ENCODE assay signal across 8 cellular contexts in the genomic region with DNA sequence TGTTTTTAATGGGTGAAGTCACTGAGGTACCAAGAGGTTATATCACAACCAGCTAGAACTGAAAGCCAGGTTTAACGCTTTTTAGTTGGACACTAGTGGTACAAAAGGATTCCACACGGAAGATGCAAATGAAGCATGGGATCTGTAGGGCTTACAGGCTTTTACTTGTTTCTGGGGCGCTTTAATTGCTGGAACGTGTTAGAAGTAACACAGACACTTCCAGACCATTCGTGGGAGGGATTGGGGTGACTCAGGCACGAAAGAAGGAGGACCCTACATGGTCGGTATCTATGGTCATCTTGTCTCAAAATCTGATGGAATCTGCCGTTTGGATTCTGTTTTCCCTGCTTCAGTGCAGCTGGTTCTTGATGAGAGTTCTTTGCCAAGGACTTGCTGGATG. TPM values are rescaled to one million over a fixed set of nuclear protein-coding genes. Genes with fewer than 3 reads are reported as not detected.
A peak's percentile ranks its signal among the peaks of the same experiment; 100 is the strongest.
DNase-seq lines count a peak whose midpoint lies in the region; ATAC-seq, FAIRE-seq and TF ChIP-seq lines count a peak whose summit lies in the region.

No MANE protein-coding gene starts in this region.

- H3K9me3 Mint-ChIP-seq in endothelial cell (ENCODE audit: unreplicated experiment): no peaks in the 10 kb centered on the region

- ATAC-seq in DND-41 (ENCODE audit: insufficient read depth, low read depth) (no peak), HG03432 (IDR thresholded peaks at IDR 0.05; ENCODE audit: unreplicated experiment) (no peak)

- POLR2A ChIA-PET in OCI-LY7 (lab: Charles Lee): interaction anchor here (0.6 to 1.9 kb wide), 6 partner anchors 11 to 126 kb away, joined by 4 to 9 read pairs (median 6); no protein-coding TSS in a partner anchor

- no peak for TF ChIP-seq POLR2A in thyroid gland (IDR thresholded peaks at IDR 0.05)

- CTCF ChIA-PET in OCI-LY7 (lab: Charles Lee; ENCODE audit: unreplicated experiment): no interaction called here

- peak overlapping the region; percentile 50; the same call in 1 of the 2 replicates for H3K27ac ChIP-seq in DND-41 (ENCODE audit: low read length)
- H3K27ac ChIP-seq in OCI-LY7 (ENCODE audit: low read depth, low read length, poor library complexity, severe bottlenecking): no peak overlapping the region
- peak overlapping the region; percentile 57 for H3K27ac ChIP-seq in osteoblast (ENCODE audit: low read depth, low read length)
- no peak overlapping the region for H3K27ac ChIP-seq in thyroid gland

- peaks cover 19% of the 10 kb centered on the region for H3K4me1 ChIP-seq in DND-41 (ENCODE audit: insufficient read depth, low read length)
- H3K4me1 ChIP-seq in OCI-LY7 (ENCODE audit: insufficient read depth, low read length, poor library complexity, severe bottlenecking): peaks cover 18% of the 10 kb centered on the region
- H3K4me1 ChIP-seq in osteoblast (ENCODE audit: insufficient read depth, low read length): peaks cover 9% of the 10 kb centered on the region
- H3K4me1 ChIP-seq in thyroid gland: peaks cover 13 to 15% of the 10 kb centered on the region in 2 donors

- BruUV-seq in OCI-LY7 (replicated peaks; lab: Mats Ljungman, UMichigan): no TSS peak

- peak overlapping the region; percentile 96 for H3K4me3 Mint-ChIP-seq in endothelial cell (ENCODE audit: unreplicated experiment)

- no peaks in the 10 kb centered on the region for H3K27me3 ChIP-seq in DND-41 (ENCODE audit: insufficient read depth, low read length, poor library complexity)
- peaks cover 6% of the 10 kb centered on the region for H3K27me3 ChIP-seq in osteoblast (ENCODE audit: insufficient read depth, low read length)
- H3K27me3 ChIP-seq in thyroid gland: no peaks in the 10 kb centered on the region

- H3K4me3 ChIP-seq in DND-41 (ENCODE audit: low read depth in 1 of 2, low read length in 2 of 2) (peak overlapping the region; percentile 98 to 99), OCI-LY7 (ENCODE audit: low read depth, low read length, poor library complexity, severe bottlenecking) (peak overlapping the region; percentile 92), osteoblast (ENCODE audit: insufficient read depth, low read length) (peak overlapping the region; percentile 99), thyroid gland (replicated peaks in 1 of 3) (peak overlapping the region in 1 of 3 donors; percentile 77)

- H3K4me1 Mint-ChIP-seq in endothelial cell (ENCODE audit: unreplicated experiment): peaks cover 10% of the 10 kb centered on the region

- H3K79me2 ChIP-seq in DND-41 (ENCODE audit: insufficient read depth, low read length): peaks cover 43% of the 10 kb centered on the region
- peaks cover 29% of the 10 kb centered on the region for H3K79me2 ChIP-seq in OCI-LY7 (ENCODE audit: insufficient read depth, low read depth, low read length)
- peaks cover 61% of the 10 kb centered on the region for H3K79me2 ChIP-seq in osteoblast (ENCODE audit: insufficient read depth, low read length)

- H3K9me3 ChIP-seq in DND-41 (ENCODE audit: insufficient read depth, low read length, severe bottlenecking): no peaks in the 10 kb centered on the region
- no peaks in the 10 kb centered on the region for H3K9me3 ChIP-seq in OCI-LY7 (ENCODE audit: low read length)
- no peaks in the 10 kb centered on the region for H3K9me3 ChIP-seq in osteoblast (ENCODE audit: low read depth, low read length)
- no peaks in the 10 kb centered on the region for H3K9me3 ChIP-seq in thyroid gland

- H4K20me1 ChIP-seq in DND-41 (ENCODE audit: insufficient read depth, low read length) (peaks cover 18% of the 10 kb centered on the region; the same call in 1 of the 2 replicates), OCI-LY7 (ENCODE audit: insufficient read depth, low read length) (0 out of 2 replicates have a peak, but pooled peaks cover 5% of the 10 kb centered on the region), osteoblast (ENCODE audit: insufficient read depth, low read length) (peaks cover 47% of the 10 kb centered on the region)

- H3K9ac ChIP-seq in DND-41 (ENCODE audit: low read depth, low read length): peak overlapping the region; percentile 80

- DNase-seq in DND-41 (no peak), OCI-LY7 (ENCODE audit: low spot score) (no peak), endothelial cell (ENCODE audit: low spot score) (no peak), osteoblast (ENCODE audit: insufficient read length, low spot score, missing footprints) (no peak), HT-29 (ENCODE audit: low spot score) (no peak), thyroid gland (no peak), D721Med (ENCODE audit: insufficient read length, low spot score) (no peak)

- intact Hi-C loops in OCI-LY7 (cut with micrococcal nuclease; ENCODE audit: unreplicated experiment): loop anchor here (2.0 kb wide), 1 partner anchor 79 kb away; the partner anchor contains the start of gene POLD2
- intact Hi-C loops in thyroid gland (cut with DNase I): loop anchor here (10.0 kb wide), 1 partner anchor 77 kb away; the partner anchor contains the start of gene POLD2

- H3K4me2 ChIP-seq in DND-41 (ENCODE audit: insufficient read depth, low read length) (peak overlapping the region; percentile 98), OCI-LY7 (ENCODE audit: low read length) (peak overlapping the region; percentile 96), osteoblast (ENCODE audit: insufficient read depth, low read length) (peak overlapping the region; percentile 99)

- no peak for FAIRE-seq in D721Med (lab: Jason Lieb, UNC)

- H3K36me3 Mint-ChIP-seq in endothelial cell (ENCODE audit: low read depth, unreplicated experiment): peaks cover 16% of the 10 kb centered on the region

- 28 to 32% methylated on average over 8 of the region's 8 CpGs for WGBS in thyroid gland, 2 donors

- no peaks in the 10 kb centered on the region for H3K9me2 ChIP-seq in OCI-LY7 (ENCODE audit: insufficient read depth, low read length)

- H3K27me3 Mint-ChIP-seq in endothelial cell (ENCODE audit: unreplicated experiment): peaks cover 1% of the 10 kb centered on the region

- H2AFZ ChIP-seq in DND-41 (ENCODE audit: low read depth, low read length) (no peak overlapping the region), OCI-LY7 (ENCODE audit: low read length) (no peak overlapping the region), osteoblast (ENCODE audit: low read length) (no peak overlapping the region)

- peak overlapping the region; percentile 38 for H3K27ac Mint-ChIP-seq in endothelial cell (ENCODE audit: unreplicated experiment)

- no peak for TF ChIP-seq CTCF in DND-41 (IDR thresholded peaks at IDR 0.05; ENCODE audit: borderline replicate concordance, extremely low read depth, low read length, poor library complexity, severe bottlenecking)
- TF ChIP-seq CTCF in OCI-LY7 (conservative IDR thresholded peaks at IDR 0.05; ENCODE audit: low read length): no peak
- no peak for TF ChIP-seq CTCF in endothelial cell (IDR thresholded peaks at IDR 0.05; ENCODE audit: unreplicated experiment)
- TF ChIP-seq CTCF in osteoblast (IDR thresholded peaks at IDR 0.05; ENCODE audit: extremely low read depth, low read depth, low read length): no peak
- TF ChIP-seq CTCF in thyroid gland (IDR thresholded peaks at IDR 0.05): no peak
- TF ChIP-seq CTCF in D721Med (IDR thresholded peaks at IDR 0.05; ENCODE audit: insufficient read depth, missing control alignments): no peak

- peaks cover 40% of the 10 kb centered on the region for H3K36me3 ChIP-seq in DND-41 (ENCODE audit: insufficient read depth, low read length)
- H3K36me3 ChIP-seq in OCI-LY7 (ENCODE audit: insufficient read depth, low read length): peaks cover 27% of the 10 kb centered on the region
- H3K36me3 ChIP-seq in osteoblast (ENCODE audit: insufficient read depth, low read length): peaks cover 29% of the 10 kb centered on the region
- H3K36me3 ChIP-seq in thyroid gland: peaks cover 12 to 20% of the 10 kb centered on the region in 2 donors

RNA-seq across cellular contexts. Expression of gene YKT6, which starts 1.0 kb away (rescaled TPM):
- total RNA-seq in OCI-LY7 (2014; rRNA removed; shearing (Covaris generic)): 41.1 and 50.6 TPM in 2 replicates
- total RNA-seq in OCI-LY7 (2022): 70.5 and 74.2 TPM in 2 replicates
- total RNA-seq in endothelial cell (ENCODE audit: unreplicated experiment): 98.4 TPM
- 90.1 and 95.2 TPM in 2 replicates for total RNA-seq in osteoblast
- 127 and 138 TPM in 2 replicates for total RNA-seq in HT-29 (2014; rRNA removed; shearing (Covaris generic))
- total RNA-seq in thyroid gland: 10 to 100 TPM; 51.7 to 90.0 (median 60.2) TPM

RNA-seq across cellular contexts. Expression of gene GCK, which starts 12.6 kb away (rescaled TPM):
- 0.16 TPM in 1 of 2 replicates, not detected in the other for total RNA-seq in OCI-LY7 (2014; rRNA removed; shearing (Covaris generic))
- total RNA-seq in OCI-LY7 (2022) (not detected in 2 replicates), endothelial cell (ENCODE audit: unreplicated experiment) (not detected), osteoblast (not detected in 2 replicates), thyroid gland (under 1 TPM in 2 of 4 donors, not detected in 2; 0.22 to 0.73 TPM)
- total RNA-seq in HT-29 (2014; rRNA removed; shearing (Covaris generic)): not detected in 2 replicates

Comparison
In these comparisons a context has a peak if more than half of its experiments do, and no peak if none do; other contexts are left out.
1. H3K27ac ChIP-seq: peak in DND-41 (single experiment) and osteoblast (single experiment); none in OCI-LY7 (single experiment) and thyroid gland (0 of 3).
2. Peak in every context shown above with its lines, with median percentiles within 50 percentile points of each other: H3K4me2 ChIP-seq.